In the genomic region with DNA sequence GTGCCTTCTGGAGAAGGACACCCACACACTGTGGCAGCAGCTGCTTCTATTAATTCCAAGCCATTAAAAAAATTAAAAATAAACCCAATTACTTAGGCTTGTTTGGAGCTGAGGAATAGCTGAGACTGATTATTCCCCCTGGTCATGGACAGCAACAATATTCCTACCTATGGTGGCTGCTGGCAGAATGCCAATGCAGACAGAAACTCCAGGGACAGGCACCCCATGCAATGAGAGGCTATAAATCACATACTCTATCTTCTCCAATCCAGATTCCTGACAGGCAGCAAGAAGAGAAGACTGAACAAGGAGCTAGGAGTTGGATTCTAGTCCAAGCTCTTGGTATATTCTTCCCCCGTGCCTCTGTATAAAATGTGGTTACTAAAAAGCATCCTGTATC, we compare ENCODE assay signal across 14 cellular contexts.
DNase-seq lines count a peak whose midpoint lies in the region.
"Had no signal": no experiment of that assay in that cellular context is flagged by ENCODE, and none has a peak within 500 bp of the region (broad histone marks: within the 10 kb centered on the region; RNA-seq: fewer than 3 reads in every experiment).

No MANE protein-coding gene starts in this region.

- peak; percentile 50 for DNase-seq in DMS153 treated with DMSO at 0.1 percent for 48 hours (lab: John Stamatoyannopoulos, UW; ENCODE audit: unreplicated experiment)
- DNase-seq in NCI-H187 (lab: John Stamatoyannopoulos, UW), result peak; percentile 11 to 66
- peak; percentile 55 for DNase-seq in NCI-H748 treated with DMSO at 0.1 percent for 48 hours (lab: John Stamatoyannopoulos, UW)
- peak; percentile 20 for DNase-seq in kidney tubule cell (ENCODE audit: low spot score)
- DNase-seq in germinal center (ENCODE audit: low spot score), result no peak
- no peak for DNase-seq in activated CD4-positive, alpha-beta T cell treated with anti-CD3 and anti-CD28 coated beads, Interleukin-2, amount 50 U/mL, for 48 hours
- DNase-seq in activated naive CD4-positive, alpha-beta T cell (lab: John Stamatoyannopoulos, UW), result no peak
- DNase-seq: activated CD4-positive, alpha-beta T cell treated with anti-CD3 and anti-CD28 coated beads, Interleukin-2, amount 50 U/mL, for 4 hours; activated naive CD4-positive, alpha-beta T cell treated with Interleukin-2 at 50 U/mL for 16 hours; CD8-positive, alpha-beta memory T cell; foreskin fibroblast; NCI-H1048; SIG-M5; stimulated activated CD4-positive, alpha-beta T cell treated with anti-CD3 and anti-CD28 coated beads, Interleukin-1b, Interleukin-23, amount 100 ng/mL, for 48 hours had no signal

Comparison
In these comparisons a context has a peak if more than half of its experiments do, and no peak if none do; other contexts are left out.
1. DNase-seq: peak in DMS153 treated with DMSO at 0.1 percent for 48 hours (single experiment), NCI-H187 (2 of 2), NCI-H748 treated with DMSO at 0.1 percent for 48 hours (single experiment) and kidney tubule cell (single experiment); none in germinal center (single experiment), activated CD4-positive, alpha-beta T cell treated with anti-CD3 and anti-CD28 coated beads, Interleukin-2, amount 50 U/mL, for 48 hours (0 of 2) and activated naive CD4-positive, alpha-beta T cell (0 of 4).